Comparison of ENCODE assay signal across 8 cellular contexts in genomic region chr19:45645068-45645630, GRCh38. TPM values are rescaled to one million over a fixed set of nuclear protein-coding genes. Genes with fewer than 3 reads are reported as not detected.
DNase-seq lines count a peak whose midpoint lies in the region; ATAC-seq and TF ChIP-seq lines count a peak whose summit lies in the region.

No MANE protein-coding gene starts in this region.

- peak overlapping the region; percentile 81 for H3K4me3 Mint-ChIP-seq in activated naive CD4-positive, alpha-beta T cell treated with anti-CD3 and anti-CD28 coated beads, Interleukin-2, amount 10 ng/mL, durations not matched to agents 7 days and 5 days
- peak overlapping the region; percentile 74 for H3K4me3 Mint-ChIP-seq in activated naive CD8-positive, alpha-beta T cell treated with anti-CD3 and anti-CD28 coated beads for 36 hours
- peak overlapping the region; percentile 87 to 94 (median 92) for H3K4me3 Mint-ChIP-seq in immature natural killer cell

- H3K27me3 ChIP-seq in thoracic aorta (replicated peaks; ENCODE audit: insufficient read depth): no peaks in the 10 kb centered on the region

- TF ChIP-seq CTCF in thoracic aorta (IDR thresholded peaks at IDR 0.05): no peak

- peaks cover 30% of the 10 kb centered on the region for H3K27me3 Mint-ChIP-seq in activated naive CD4-positive, alpha-beta T cell treated with anti-CD3 and anti-CD28 coated beads, Interleukin-2, amount 10 ng/mL, durations not matched to agents 7 days and 5 days
- peaks cover 25% of the 10 kb centered on the region for H3K27me3 Mint-ChIP-seq in activated naive CD8-positive, alpha-beta T cell treated with anti-CD3 and anti-CD28 coated beads for 36 hours
- peaks cover 10 to 20% (median 11%) of the 10 kb centered on the region in 3 donors for H3K27me3 Mint-ChIP-seq in immature natural killer cell (ENCODE audit: low read depth in 3 of 3)

- peak overlapping the region; percentile 86 for H3K27ac Mint-ChIP-seq in activated naive CD4-positive, alpha-beta T cell treated with anti-CD3 and anti-CD28 coated beads, Interleukin-2, amount 10 ng/mL, durations not matched to agents 7 days and 5 days
- H3K27ac Mint-ChIP-seq in activated naive CD8-positive, alpha-beta T cell treated with anti-CD3 and anti-CD28 coated beads for 36 hours: no peak overlapping the region
- peak overlapping the region; percentile 81 to 93 (median 89) for H3K27ac Mint-ChIP-seq in immature natural killer cell

- no peak for DNase-seq in activated naive CD4-positive, alpha-beta T cell treated with anti-CD3 and anti-CD28 coated beads, Interleukin-2, amount 10 ng/mL, durations not matched to agents 7 days and 5 days
- DNase-seq in activated naive CD4-positive, alpha-beta T cell treated with anti-CD3 and anti-CD28 coated beads, Interleukin-2, amount 50 U/mL, for 16 hours: no peak
- DNase-seq in activated naive CD8-positive, alpha-beta T cell treated with anti-CD3 and anti-CD28 coated beads for 36 hours: no peak
- DNase-seq in immature natural killer cell: no peak
- DNase-seq in thoracic aorta (ENCODE audit: low spot score): no peak
- DNase-seq in DMS153 treated with DMSO at 0.1 percent for 48 hours (lab: John Stamatoyannopoulos, UW; ENCODE audit: unreplicated experiment): no peak
- DNase-seq in NK-92 (lab: John Stamatoyannopoulos, UW; ENCODE audit: unreplicated experiment): no peak

- no peaks in the 10 kb centered on the region for H3K9me3 ChIP-seq in thoracic aorta

- peaks cover 51% of the 10 kb centered on the region for H3K4me1 Mint-ChIP-seq in activated naive CD4-positive, alpha-beta T cell treated with anti-CD3 and anti-CD28 coated beads, Interleukin-2, amount 10 ng/mL, durations not matched to agents 7 days and 5 days
- peaks cover 31% of the 10 kb centered on the region for H3K4me1 Mint-ChIP-seq in activated naive CD8-positive, alpha-beta T cell treated with anti-CD3 and anti-CD28 coated beads for 36 hours
- H3K4me1 Mint-ChIP-seq in immature natural killer cell: peaks cover 44 to 45% of the 10 kb centered on the region in 2 donors

- no peaks in the 10 kb centered on the region for H3K36me3 ChIP-seq in thoracic aorta

- H3K36me3 Mint-ChIP-seq in activated naive CD4-positive, alpha-beta T cell treated with anti-CD3 and anti-CD28 coated beads, Interleukin-2, amount 10 ng/mL, durations not matched to agents 7 days and 5 days: peaks cover 8% of the 10 kb centered on the region
- H3K36me3 Mint-ChIP-seq in activated naive CD8-positive, alpha-beta T cell treated with anti-CD3 and anti-CD28 coated beads for 36 hours: peaks cover 8% of the 10 kb centered on the region
- peaks cover 0 to 4% (median 0%) of the 10 kb centered on the region in 3 donors for H3K36me3 Mint-ChIP-seq in immature natural killer cell

- peak overlapping the region; percentile 64 for H3K4me3 ChIP-seq in thoracic aorta

- CTCF ChIA-PET in activated naive CD4-positive, alpha-beta T cell treated with anti-CD3 and anti-CD28 coated beads, Interleukin-2, amount 10 ng/mL, durations not matched to agents 7 days and 5 days (lab: Charles Lee): interaction anchor here (0.8 to 1.6 kb wide), 6 partner anchors 36 to 172 kb away, joined by 3 to 9 read pairs (median 4); partner anchors contain the start of gene QPCTL

- peaks cover 2% of the 10 kb centered on the region for H3K9me3 Mint-ChIP-seq in activated naive CD4-positive, alpha-beta T cell treated with anti-CD3 and anti-CD28 coated beads, Interleukin-2, amount 10 ng/mL, durations not matched to agents 7 days and 5 days
- peaks cover 5% of the 10 kb centered on the region for H3K9me3 Mint-ChIP-seq in activated naive CD8-positive, alpha-beta T cell treated with anti-CD3 and anti-CD28 coated beads for 36 hours
- H3K9me3 Mint-ChIP-seq in immature natural killer cell: no peaks in the 10 kb centered on the region

- ATAC-seq in thoracic aorta (ENCODE audit: insufficient number of reproducible peaks, low FRiP score, low read depth) (no peak), HG02938 (IDR thresholded peaks at IDR 0.05; ENCODE audit: unreplicated experiment) (no peak)

- peaks cover 5 to 34% of the 10 kb centered on the region in 2 donors for H3K4me1 ChIP-seq in thoracic aorta (ENCODE audit: control insufficient read depth in 1 of 2, low read depth in 2 of 2)

- no peak overlapping the region for H3K27ac ChIP-seq in thoracic aorta

RNA-seq across cellular contexts. Expression of gene EML2, which starts 6.0 kb away (rescaled TPM):
- total RNA-seq in activated naive CD8-positive, alpha-beta T cell treated with anti-CD3 and anti-CD28 coated beads for 36 hours: 10 to 100 TPM; 94.4 to 98.8 TPM
- polyA plus RNA-seq in immature natural killer cell: 10 to 100 TPM; 11.9 to 24.7 (median 14.2) TPM
- 10 to 100 TPM; 21.7 to 34.8 TPM for total RNA-seq in thoracic aorta

RNA-seq across cellular contexts. Expression of gene GIPR, which starts 22.9 kb away (rescaled TPM):
- 1 to 10 TPM; 1.4 to 1.7 TPM for total RNA-seq in activated naive CD8-positive, alpha-beta T cell treated with anti-CD3 and anti-CD28 coated beads for 36 hours
- under 1 TPM in 2 of 3 donors, not detected in 1; 0.18 to 0.34 TPM for polyA plus RNA-seq in immature natural killer cell
- under 1 TPM in 1 of 2 donors, not detected in 1; 0.14 TPM for total RNA-seq in thoracic aorta

RNA-seq across cellular contexts. Expression of gene GPR4, which starts 43.1 kb away (rescaled TPM):
- total RNA-seq in activated naive CD8-positive, alpha-beta T cell treated with anti-CD3 and anti-CD28 coated beads for 36 hours: not detected
- polyA plus RNA-seq in immature natural killer cell: not detected
- 1 to 10 TPM; 5.1 to 6.6 TPM for total RNA-seq in thoracic aorta

RNA-seq across cellular contexts. Expression of gene SNRPD2, which starts 46.6 kb away (rescaled TPM):
- 100 to 1,000 TPM; 818 to 852 TPM for total RNA-seq in activated naive CD8-positive, alpha-beta T cell treated with anti-CD3 and anti-CD28 coated beads for 36 hours
- 1,000 to 10,000 TPM in 2 of 3 donors, 100 to 1,000 TPM in 1; 754 to 1,123 (median 1,001) TPM for polyA plus RNA-seq in immature natural killer cell
- 10 to 100 TPM; 65.7 to 70.1 TPM for total RNA-seq in thoracic aorta

RNA-seq across cellular contexts. Expression of gene QPCTL, which starts 47.3 kb away (rescaled TPM):
- 10 to 100 TPM; 16.4 to 16.7 TPM for total RNA-seq in activated naive CD8-positive, alpha-beta T cell treated with anti-CD3 and anti-CD28 coated beads for 36 hours
- 1 to 10 TPM in 2 of 3 donors, not detected in 1; 1.8 to 2.9 TPM for polyA plus RNA-seq in immature natural killer cell
- 1 to 10 TPM; 4.6 to 8.8 TPM for total RNA-seq in thoracic aorta

Comparison
In these comparisons a context has a peak if more than half of its experiments do, and no peak if none do; other contexts are left out.
1. RNA of gene GPR4, which starts 43.1 kb away (total RNA-seq): 5.1 to 6.6 TPM in thoracic aorta; not detected in activated naive CD8-positive, alpha-beta T cell treated with anti-CD3 and anti-CD28 coated beads for 36 hours; every median in the first group is over 4 times any median in the second.
2. Peak in every context shown above with its lines, with median percentiles within 50 percentile points of each other: H3K4me3 Mint-ChIP-seq.